ENCODE assay signal across 8 cellular contexts in genomic region chr6:87722831-87723726, GRCh38. TPM values are rescaled to one million over a fixed set of nuclear protein-coding genes. Genes with fewer than 3 reads are reported as not detected.
DNase-seq lines count a peak whose midpoint lies in the region; ATAC-seq and TF ChIP-seq lines count a peak whose summit lies in the region.

No MANE protein-coding gene starts in this region.

- H3K9me3 ChIP-seq in CD4-positive, CD25-positive, alpha-beta regulatory T cell (ENCODE audit: control insufficient read depth in 2 of 2, low read length in 2 of 2) = no peaks in the 10 kb centered on the region

- H3K4me3 ChIP-seq in CD4-positive, CD25-positive, alpha-beta regulatory T cell (ENCODE audit: low read depth, low read length) = peak overlapping the region; percentile 42
- no peak overlapping the region for H3K4me3 ChIP-seq in brain microvascular endothelial cell (ENCODE audit: low read depth, low read length)

- no peak for ATAC-seq in CD4-positive, CD25-positive, alpha-beta regulatory T cell (ENCODE audit: low read depth in 2 of 2)
- peak in 1 of 2 donors; percentile 24 for ATAC-seq in stimulated activated naive B cell treated with anti-CD40 and anti-IgM and Interleukin-4, amounts not matched to agents 10 μg/mL and 1 μg/mL and 100 μg/mL, for 72 hours (replicated peaks)

- no peaks in the 10 kb centered on the region for H3K27me3 Mint-ChIP-seq in CD4-positive, CD25-positive, alpha-beta regulatory T cell
- no peaks in the 10 kb centered on the region for H3K27me3 Mint-ChIP-seq in stimulated activated naive B cell treated with anti-CD40 and anti-IgM and Interleukin-4, amounts not matched to agents 10 μg/mL and 1 μg/mL and 100 μg/mL, for 72 hours

- peak overlapping the region in 3 of 4 donors; percentile 30 to 59 (median 36) for H3K4me3 Mint-ChIP-seq in CD4-positive, CD25-positive, alpha-beta regulatory T cell
- H3K4me3 Mint-ChIP-seq in stimulated activated naive B cell treated with anti-CD40 and anti-IgM and Interleukin-4, amounts not matched to agents 10 μg/mL and 1 μg/mL and 100 μg/mL, for 72 hours = no peak overlapping the region

- H3K9me3 Mint-ChIP-seq in CD4-positive, CD25-positive, alpha-beta regulatory T cell = no peaks in the 10 kb centered on the region
- no peaks in the 10 kb centered on the region for H3K9me3 Mint-ChIP-seq in stimulated activated naive B cell treated with anti-CD40 and anti-IgM and Interleukin-4, amounts not matched to agents 10 μg/mL and 1 μg/mL and 100 μg/mL, for 72 hours

- H3K36me3 ChIP-seq in CD4-positive, CD25-positive, alpha-beta regulatory T cell (ENCODE audit: control insufficient read depth, insufficient read depth, low read length) = no peaks in the 10 kb centered on the region
- H3K36me3 ChIP-seq in brain microvascular endothelial cell (replicated peaks) = no peaks in the 10 kb centered on the region

- H3K27me3 ChIP-seq in CD4-positive, CD25-positive, alpha-beta regulatory T cell (ENCODE audit: control insufficient read depth, insufficient read depth, low read length) = no peaks in the 10 kb centered on the region
- H3K27me3 ChIP-seq in brain microvascular endothelial cell (replicated peaks) = no peaks in the 10 kb centered on the region

- no peak for TF ChIP-seq CTCF in brain microvascular endothelial cell (IDR thresholded peaks at IDR 0.05; ENCODE audit: low read depth, low read length, missing control alignments)

- peak overlapping the region; percentile 5 for H3K27ac ChIP-seq in CD4-positive, CD25-positive, alpha-beta regulatory T cell (ENCODE audit: insufficient read depth, low read length, poor library complexity, severe bottlenecking)
- H3K27ac ChIP-seq in brain microvascular endothelial cell = peak overlapping the region; percentile 8

- DNase-seq in CD4-positive, CD25-positive, alpha-beta regulatory T cell = peak in 1 of 3 donors; percentile 34
- DNase-seq in GOT3 (lab: John Stamatoyannopoulos, UW) = peak; percentile 65
- DNase-seq in NCI-H460 (ENCODE audit: extremely low read depth, low read depth) = peak; percentile 90
- peak; percentile 84 for DNase-seq in brain microvascular endothelial cell
- peak; percentile 75 for DNase-seq in iPS-NIHi11 (ENCODE audit: low spot score)
- DNase-seq in stimulated activated naive B cell treated with anti-CD40 and anti-IgM and Interleukin-4, amounts not matched to agents 10 μg/mL and 1 μg/mL and 100 μg/mL, for 72 hours = no peak
- no peak for DNase-seq in activated CD8-positive, alpha-beta memory T cell treated with anti-CD3 and anti-CD28 coated beads, Interleukin-2, amount 50 U/mL, for 48 hours
- no peak for DNase-seq in NCI-H2081 (lab: John Stamatoyannopoulos, UW)

- in situ Hi-C loops in brain microvascular endothelial cell (cut with HindIII; ENCODE audit: low pct_ligation_motif_present, low sequenced_read_pairs) = no loop called here

- H3K4me1 Mint-ChIP-seq in CD4-positive, CD25-positive, alpha-beta regulatory T cell = peaks cover 12 to 40% (median 26%) of the 10 kb centered on the region in 4 donors
- peaks cover 20 to 38% of the 10 kb centered on the region in 2 donors for H3K4me1 Mint-ChIP-seq in stimulated activated naive B cell treated with anti-CD40 and anti-IgM and Interleukin-4, amounts not matched to agents 10 μg/mL and 1 μg/mL and 100 μg/mL, for 72 hours

- no peaks in the 10 kb centered on the region for H3K36me3 Mint-ChIP-seq in CD4-positive, CD25-positive, alpha-beta regulatory T cell
- H3K36me3 Mint-ChIP-seq in stimulated activated naive B cell treated with anti-CD40 and anti-IgM and Interleukin-4, amounts not matched to agents 10 μg/mL and 1 μg/mL and 100 μg/mL, for 72 hours = peaks cover 0 to 3% of the 10 kb centered on the region in 2 donors

- peak overlapping the region in 2 of 3 donors; percentile 75 to 77 for H3K27ac Mint-ChIP-seq in CD4-positive, CD25-positive, alpha-beta regulatory T cell
- peak overlapping the region; percentile 83 for H3K27ac Mint-ChIP-seq in stimulated activated naive B cell treated with anti-CD40 and anti-IgM and Interleukin-4, amounts not matched to agents 10 μg/mL and 1 μg/mL and 100 μg/mL, for 72 hours

- H3K4me1 ChIP-seq in CD4-positive, CD25-positive, alpha-beta regulatory T cell (ENCODE audit: control insufficient read depth, insufficient read depth, low read length, poor library complexity, severe bottlenecking) = peaks cover 26% of the 10 kb centered on the region

RNA-seq across cellular contexts. Expression of gene AKIRIN2, which starts 21.0 kb away (rescaled TPM):
- 119 TPM for total RNA-seq in CD4-positive, CD25-positive, alpha-beta regulatory T cell
- polyA plus RNA-seq in CD4-positive, CD25-positive, alpha-beta regulatory T cell = 10 to 100 TPM; 47.7 to 66.7 (median 49.5) TPM
- 28.2 and 30.8 TPM in 2 replicates for total RNA-seq in NCI-H460 (2014; rRNA removed; shearing (Covaris generic))
- polyA plus RNA-seq in NCI-H460 (2014; cell fraction: nucleus; rRNA removed) = 17.8 and 18.4 TPM in 2 replicates

Comparison
In these comparisons a context has a peak if more than half of its experiments do, and no peak if none do; other contexts are left out.
1. DNase-seq: peak in GOT3 (single experiment), NCI-H460 (single experiment), brain microvascular endothelial cell (single experiment) and iPS-NIHi11 (single experiment); none in stimulated activated naive B cell treated with anti-CD40 and anti-IgM and Interleukin-4, amounts not matched to agents 10 μg/mL and 1 μg/mL and 100 μg/mL, for 72 hours (single experiment), activated CD8-positive, alpha-beta memory T cell treated with anti-CD3 and anti-CD28 coated beads, Interleukin-2, amount 50 U/mL, for 48 hours (single experiment) and NCI-H2081 (0 of 2).
2. H3K4me3 Mint-ChIP-seq: peak in CD4-positive, CD25-positive, alpha-beta regulatory T cell (3 of 4); none in stimulated activated naive B cell treated with anti-CD40 and anti-IgM and Interleukin-4, amounts not matched to agents 10 μg/mL and 1 μg/mL and 100 μg/mL, for 72 hours (0 of 2).